In the genomic region with DNA sequence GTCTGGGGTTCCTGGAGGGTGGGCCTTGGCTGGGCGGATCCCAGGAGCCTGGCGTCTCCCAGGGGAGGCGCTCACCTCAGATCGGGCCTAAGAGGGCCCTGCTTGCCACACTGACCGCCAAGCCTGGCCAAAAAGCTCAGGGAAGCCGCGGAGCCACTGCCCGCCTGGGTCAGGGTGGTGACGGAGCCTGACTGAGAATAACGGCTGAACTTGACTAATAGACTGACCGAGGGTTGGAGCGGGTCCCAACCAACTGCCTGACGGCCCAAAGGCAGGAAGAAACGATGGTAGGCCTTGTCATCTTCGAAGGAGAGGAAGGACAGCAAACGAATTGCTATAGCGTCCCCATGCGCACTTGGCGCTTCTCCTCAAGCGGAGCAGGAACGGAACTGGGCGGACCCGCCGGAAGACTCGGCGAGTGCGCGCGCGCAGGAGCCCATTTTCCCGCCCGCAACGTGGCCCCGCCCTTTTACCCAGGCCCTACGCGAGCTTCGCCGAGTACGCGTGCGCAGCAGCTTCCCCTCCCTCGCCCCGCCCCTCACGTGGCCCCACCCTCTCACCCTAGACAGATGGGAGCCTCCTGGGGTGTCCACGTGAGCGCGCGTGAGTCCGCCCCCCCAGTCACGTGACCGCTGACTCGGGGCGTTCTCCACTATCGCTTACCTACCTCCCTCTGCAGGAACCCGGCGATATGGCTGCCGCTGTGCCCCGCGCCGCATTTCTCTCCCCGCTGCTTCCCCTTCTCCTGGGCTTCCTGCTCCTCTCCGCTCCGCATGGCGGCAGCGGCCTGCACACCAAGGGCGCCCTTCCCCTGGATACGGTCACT, we compare ENCODE assay signal across 8 cellular contexts. TPM values are rescaled to one million over a fixed set of nuclear protein-coding genes. Genes with fewer than 3 reads are reported as not detected.
DNase-seq lines count a peak whose midpoint lies in the region; ATAC-seq lines count a peak whose summit lies in the region.

ERP29 (plus strand) TSS at position 652 of the 826 bp plus-strand sequence; CDS start at position 692, 40 bp downstream.
TMEM116 (minus strand) TSS at position 391 of the 826 bp plus-strand sequence. CDS start 7,895 bp downstream, outside the sequence.

- peak within 1 kb of the TSS; percentile 83 to 93 for H3K18ac ChIP-seq in mesenchymal stem cell (ENCODE audit: low read depth in 1 of 2, low read length in 2 of 2)

- H2AK5ac ChIP-seq in mesenchymal stem cell (ENCODE audit: low read length, severe bottlenecking): no peak within 1 kb of the TSS

- H3K79me1 ChIP-seq in mesenchymal stem cell (replicated peaks; ENCODE audit: low read length, poor library complexity, severe bottlenecking): peaks cover 18% of the 10 kb centered on the region

- H2BK5ac ChIP-seq in mesenchymal stem cell (ENCODE audit: low read depth, low read length, poor library complexity, severe bottlenecking): peak within 1 kb of the TSS; percentile 92

- no peaks in the 10 kb centered on the region for H3K27me3 ChIP-seq in effector memory CD4-positive, alpha-beta T cell (replicated peaks; ENCODE audit: control insufficient read depth, insufficient read depth, low read length, poor library complexity, severe bottlenecking)
- H3K27me3 ChIP-seq in mesenchymal stem cell (ENCODE audit: control insufficient read depth in 1 of 2, insufficient read depth in 1 of 2, low read length in 2 of 2): no peaks in the 10 kb centered on the region

- peak within 1 kb of the TSS; percentile 95 for H3K27ac ChIP-seq in effector memory CD4-positive, alpha-beta T cell (ENCODE audit: insufficient read depth, low read length, poor library complexity, severe bottlenecking)
- peak within 1 kb of the TSS; percentile 94 for H3K27ac ChIP-seq in mesenchymal stem cell (ENCODE audit: low read length, poor library complexity, severe bottlenecking)

- peak within 1 kb of the TSS; percentile 83 for H3K4me2 ChIP-seq in mesenchymal stem cell (ENCODE audit: low read length, poor library complexity, severe bottlenecking)

- peaks cover 11% of the 10 kb centered on the region for H3K36me3 ChIP-seq in effector memory CD4-positive, alpha-beta T cell (ENCODE audit: control insufficient read depth, insufficient read depth, low read length)
- H3K36me3 ChIP-seq in mesenchymal stem cell (ENCODE audit: control insufficient read depth in 1 of 2, insufficient read depth in 2 of 2, low read depth in 1 of 2, low read length in 2 of 2): peaks cover 0 to 20% of the 10 kb centered on the region in 2 experiments

- peak; percentile 100 for DNase-seq in COLO829 (ENCODE audit: low spot score)
- peak; percentile 98 for DNase-seq in HT-29 (ENCODE audit: low spot score)
- peak; percentile 96 for DNase-seq in NK-92 treated with Interleukin-12 subunit alpha and Interleukin-12 subunit beta, amount 100 ng/mL, for 24 hours (lab: John Stamatoyannopoulos, UW)
- DNase-seq in effector memory CD4-positive, alpha-beta T cell: peak; percentile 100
- peak; percentile 98 for DNase-seq in mesenchymal stem cell
- peak; percentile 100 for DNase-seq in stimulated activated CD8-positive, alpha-beta memory T cell treated with anti-CD3 and anti-CD28 coated beads, Interleukin-12 subunit alpha, Interleukin-12 subunit beta, amount 100 ng/mL, for 4 hours (ENCODE audit: low read depth)

- CTCF ChIA-PET in activated CD8-positive, alpha-beta memory T cell treated with anti-CD3 and anti-CD28 coated beads for 36 hours (lab: Charles Lee): interaction anchor here (1.2 to 3.9 kb wide), 6 partner anchors 12 to 85 kb away, joined by 3 to 12 read pairs (median 4); no protein-coding TSS in a partner anchor

- H4K8ac ChIP-seq in mesenchymal stem cell (ENCODE audit: low read length): peak within 1 kb of the TSS; percentile 93

- peak within 1 kb of the TSS; percentile 45 to 98 for H3K23ac ChIP-seq in mesenchymal stem cell (ENCODE audit: low read length in 2 of 2)

- peak within 1 kb of the TSS; percentile 84 to 89 for H3K4ac ChIP-seq in mesenchymal stem cell (ENCODE audit: low read depth in 1 of 2, low read length in 2 of 2)

- peak within 1 kb of the TSS in 1 of 2 experiments; percentile 91 for H3K14ac ChIP-seq in mesenchymal stem cell (ENCODE audit: low read length in 2 of 2)

- peak within 1 kb of the TSS; percentile 71 for H2BK15ac ChIP-seq in mesenchymal stem cell (ENCODE audit: low read depth, poor library complexity, severe bottlenecking)

- H3K4me1 ChIP-seq in effector memory CD4-positive, alpha-beta T cell (ENCODE audit: control insufficient read depth, insufficient read depth, low read length, poor library complexity, severe bottlenecking): peaks cover 39% of the 10 kb centered on the region
- H3K4me1 ChIP-seq in mesenchymal stem cell (ENCODE audit: control insufficient read depth, insufficient read depth, low read depth, low read length): peaks cover 6% of the 10 kb centered on the region

- peak within 1 kb of the TSS; percentile 28 to 45 for H2BK12ac ChIP-seq in mesenchymal stem cell (ENCODE audit: low read length in 2 of 2)

- POLR2A ChIA-PET in activated CD8-positive, alpha-beta memory T cell treated with anti-CD3 and anti-CD28 coated beads for 36 hours (lab: Charles Lee): interaction anchor here (0.7 to 2.7 kb wide), 11 partner anchors 10 to 583 kb away, joined by 3 to 11 read pairs (median 5); partner anchors contain the start of genes NAA25 and TRAFD1

- peak within 1 kb of the TSS; percentile 80 for H2AFZ ChIP-seq in mesenchymal stem cell (ENCODE audit: low read depth, low read length)

- peak; percentile 52 for ATAC-seq in GM19468 (IDR thresholded peaks at IDR 0.05; ENCODE audit: extremely low read depth, unreplicated experiment)

- no peaks in the 10 kb centered on the region for H3K9me3 ChIP-seq in effector memory CD4-positive, alpha-beta T cell (ENCODE audit: control insufficient read depth, low read length)
- no peaks in the 10 kb centered on the region for H3K9me3 ChIP-seq in mesenchymal stem cell (ENCODE audit: control insufficient read depth, low read length)

- under 1% methylated on average over 67 of the region's 67 CpGs for WGBS in mesenchymal stem cell

- H2BK120ac ChIP-seq in mesenchymal stem cell (ENCODE audit: low read depth, low read length): peak within 1 kb of the TSS; percentile 87

- peak within 1 kb of the TSS; percentile 91 for H4K91ac ChIP-seq in mesenchymal stem cell (ENCODE audit: low read length)

- peak within 1 kb of the TSS; percentile 87 for H3K4me3 ChIP-seq in effector memory CD4-positive, alpha-beta T cell (ENCODE audit: insufficient read depth, low read depth, low read length, poor library complexity, severe bottlenecking)
- H3K4me3 ChIP-seq in mesenchymal stem cell (ENCODE audit: insufficient read depth in 1 of 2, low read depth in 1 of 2, low read length in 2 of 2): peak within 1 kb of the TSS; percentile 94 to 100

- H3K9ac ChIP-seq in mesenchymal stem cell (ENCODE audit: low read length): peak within 1 kb of the TSS; percentile 100

RNA-seq across cellular contexts. Expression of gene ERP29, which starts in this region (rescaled TPM):
- 74.4 and 80.1 TPM in 2 replicates for total RNA-seq in HT-29 (2014; rRNA removed; shearing (Covaris generic))
- 10 to 100 TPM; 93.0 to 93.1 TPM for total RNA-seq in activated CD8-positive, alpha-beta memory T cell treated with anti-CD3 and anti-CD28 coated beads for 36 hours
- 158 TPM for polyA plus RNA-seq in mesenchymal stem cell (2013, experiment 1 of 2)
- polyA plus RNA-seq in mesenchymal stem cell (2013, experiment 2 of 2): 161 TPM

RNA-seq across cellular contexts. Expression of gene TMEM116, which starts in this region (rescaled TPM):
- 2.2 and 3.5 TPM in 2 replicates for total RNA-seq in HT-29 (2014; rRNA removed; shearing (Covaris generic))
- 10 to 100 TPM in 1 of 2 experiments, 1 to 10 TPM in 1; 9.8 to 10.8 TPM for total RNA-seq in activated CD8-positive, alpha-beta memory T cell treated with anti-CD3 and anti-CD28 coated beads for 36 hours
- polyA plus RNA-seq in mesenchymal stem cell (2013, experiment 1 of 2): 3.8 TPM
- 3.8 TPM for polyA plus RNA-seq in mesenchymal stem cell (2013, experiment 2 of 2)

Comparison
In these comparisons a context has a peak if more than half of its experiments do, and no peak if none do; other contexts are left out.
1. Peak in every context shown above with its lines: DNase-seq, ATAC-seq, H3K4me3 ChIP-seq and H3K27ac ChIP-seq.